In the genomic region with DNA sequence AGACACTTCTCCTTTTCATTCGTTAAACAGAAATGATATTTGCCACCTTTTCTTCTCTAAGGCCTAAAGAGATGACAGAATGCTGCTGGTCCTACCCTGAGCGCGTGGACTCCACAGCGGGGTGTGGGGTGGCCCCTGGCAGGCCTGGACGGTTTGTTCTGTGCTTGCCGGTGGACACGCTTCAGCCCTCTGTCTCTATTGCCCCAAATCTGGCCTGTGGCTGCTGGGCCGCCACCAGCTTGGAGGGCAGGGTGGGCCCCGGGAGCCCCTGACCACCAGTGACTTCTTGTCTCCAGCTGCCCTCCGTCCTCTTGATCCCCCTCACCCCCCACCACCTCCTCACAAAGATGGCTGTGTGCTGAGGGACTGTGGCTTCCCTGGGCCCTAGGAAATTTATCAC, we compare ENCODE assay signal across 1 cellular context.
TF ChIP-seq lines count a peak whose summit lies in the region.

No MANE protein-coding gene starts in this region.

TF ChIP-seq in HepG2, 621 proteins besides CTCF, POLR2A, EP300 and RAD21:
- TF ChIP-seq, protein P1, sequence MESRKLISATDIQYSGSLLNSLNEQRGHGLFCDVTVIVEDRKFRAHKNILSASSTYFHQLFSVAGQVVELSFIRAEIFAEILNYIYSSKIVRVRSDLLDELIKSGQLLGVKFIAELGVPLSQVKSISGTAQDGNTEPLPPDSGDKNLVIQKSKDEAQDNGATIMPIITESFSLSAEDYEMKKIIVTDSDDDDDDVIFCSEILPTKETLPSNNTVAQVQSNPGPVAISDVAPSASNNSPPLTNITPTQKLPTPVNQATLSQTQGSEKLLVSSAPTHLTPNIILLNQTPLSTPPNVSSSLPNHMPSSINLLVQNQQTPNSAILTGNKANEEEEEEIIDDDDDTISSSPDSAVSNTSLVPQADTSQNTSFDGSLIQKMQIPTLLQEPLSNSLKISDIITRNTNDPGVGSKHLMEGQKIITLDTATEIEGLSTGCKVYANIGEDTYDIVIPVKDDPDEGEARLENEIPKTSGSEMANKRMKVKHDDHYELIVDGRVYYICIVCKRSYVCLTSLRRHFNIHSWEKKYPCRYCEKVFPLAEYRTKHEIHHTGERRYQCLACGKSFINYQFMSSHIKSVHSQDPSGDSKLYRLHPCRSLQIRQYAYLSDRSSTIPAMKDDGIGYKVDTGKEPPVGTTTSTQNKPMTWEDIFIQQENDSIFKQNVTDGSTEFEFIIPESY (CRISPR knock-in tag; IDR thresholded peaks at IDR 0.05): peak; percentile 75; the same call in 1 of the 2 replicates
- no peak for TF ChIP-seq CEBPG (CRISPR knock-in tag; IDR thresholded peaks at IDR 0.05)
